Comparison of ENCODE assay signal across 1 cellular context in the genomic region with DNA sequence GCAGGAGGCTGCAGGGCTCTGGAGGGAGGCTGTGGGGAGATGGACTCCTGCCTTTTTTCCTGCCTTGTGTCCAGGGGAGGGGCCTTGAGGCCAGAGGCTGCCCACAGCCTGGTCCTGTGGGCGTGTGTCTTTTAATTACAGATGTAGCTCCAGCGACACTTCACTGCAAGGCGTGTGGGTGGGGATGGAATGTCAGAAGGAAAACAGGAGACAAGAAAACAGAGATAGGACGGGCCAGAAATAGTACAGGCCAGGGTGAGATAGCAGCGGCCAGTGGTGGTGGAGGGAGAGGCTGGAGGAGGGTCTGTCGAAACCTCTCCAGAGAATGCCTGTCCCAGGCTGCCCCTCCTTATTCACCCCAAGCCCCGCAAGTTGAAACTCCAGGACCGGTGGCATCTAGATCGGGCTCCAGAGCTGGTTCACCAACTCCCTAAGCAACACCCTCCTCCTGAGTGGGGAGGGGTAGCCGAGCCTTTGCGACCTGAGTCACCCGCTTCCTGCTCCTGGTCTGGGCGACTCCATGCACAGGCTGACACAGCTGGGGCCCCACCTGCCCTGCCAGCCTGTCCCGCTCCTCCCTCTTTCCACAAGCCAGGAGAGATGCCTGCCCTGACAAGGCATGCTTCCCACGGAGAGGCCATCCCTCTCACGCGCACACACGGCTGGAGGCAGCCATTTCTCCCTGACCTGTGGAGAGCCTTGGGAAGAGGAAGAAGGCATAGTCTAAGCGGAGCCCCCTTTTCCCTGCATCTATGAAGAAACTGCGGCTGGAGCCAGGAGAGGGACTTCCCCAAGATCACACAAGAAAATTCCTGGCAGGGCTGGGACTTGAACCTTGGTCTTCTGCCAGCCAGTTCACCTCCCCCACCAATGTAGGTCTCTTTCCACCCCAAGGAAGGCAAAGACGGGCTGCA.
A peak's percentile ranks its signal among the peaks of the same experiment; 100 is the strongest.
TF ChIP-seq lines count a peak whose summit lies in the region.

No MANE protein-coding gene starts in this region.

TF ChIP-seq in K562, 482 proteins besides CTCF, POLR2A, EP300 and RAD21 (continued from another document and continues in another):
- TF ChIP-seq ARID1B (IDR thresholded peaks at IDR 0.05) = peak; percentile 84
- no peak for TF ChIP-seq ZNF347 (CRISPR knock-in tag; IDR thresholded peaks at IDR 0.05; ENCODE audit: low read depth)
- peak; percentile 85 for TF ChIP-seq DPF2 (IDR thresholded peaks at IDR 0.05)
- TF ChIP-seq POLR2AphosphoS2 (IDR thresholded peaks at IDR 0.05; ENCODE audit: low read length) = no peak
- no peak for TF ChIP-seq HMG20B (CRISPR knock-in tag; IDR thresholded peaks at IDR 0.05)
- TF ChIP-seq, protein P1, sequence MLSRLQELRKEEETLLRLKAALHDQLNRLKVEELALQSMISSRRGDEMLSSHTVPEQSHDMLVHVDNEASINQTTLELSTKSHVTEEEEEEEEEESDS (CRISPR knock-in tag; IDR thresholded peaks at IDR 0.05) = no peak
- TF ChIP-seq, protein P2, sequence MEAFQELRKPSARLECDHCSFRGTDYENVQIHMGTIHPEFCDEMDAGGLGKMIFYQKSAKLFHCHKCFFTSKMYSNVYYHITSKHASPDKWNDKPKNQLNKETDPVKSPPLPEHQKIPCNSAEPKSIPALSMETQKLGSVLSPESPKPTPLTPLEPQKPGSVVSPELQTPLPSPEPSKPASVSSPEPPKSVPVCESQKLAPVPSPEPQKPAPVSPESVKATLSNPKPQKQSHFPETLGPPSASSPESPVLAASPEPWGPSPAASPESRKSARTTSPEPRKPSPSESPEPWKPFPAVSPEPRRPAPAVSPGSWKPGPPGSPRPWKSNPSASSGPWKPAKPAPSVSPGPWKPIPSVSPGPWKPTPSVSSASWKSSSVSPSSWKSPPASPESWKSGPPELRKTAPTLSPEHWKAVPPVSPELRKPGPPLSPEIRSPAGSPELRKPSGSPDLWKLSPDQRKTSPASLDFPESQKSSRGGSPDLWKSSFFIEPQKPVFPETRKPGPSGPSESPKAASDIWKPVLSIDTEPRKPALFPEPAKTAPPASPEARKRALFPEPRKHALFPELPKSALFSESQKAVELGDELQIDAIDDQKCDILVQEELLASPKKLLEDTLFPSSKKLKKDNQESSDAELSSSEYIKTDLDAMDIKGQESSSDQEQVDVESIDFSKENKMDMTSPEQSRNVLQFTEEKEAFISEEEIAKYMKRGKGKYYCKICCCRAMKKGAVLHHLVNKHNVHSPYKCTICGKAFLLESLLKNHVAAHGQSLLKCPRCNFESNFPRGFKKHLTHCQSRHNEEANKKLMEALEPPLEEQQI (IDR thresholded peaks at IDR 0.05) = no peak
- TF ChIP-seq SMC3 (conservative IDR thresholded peaks at IDR 0.05; ENCODE audit: insufficient read depth, low read depth, low read length) = no peak
- TF ChIP-seq, protein P3, sequence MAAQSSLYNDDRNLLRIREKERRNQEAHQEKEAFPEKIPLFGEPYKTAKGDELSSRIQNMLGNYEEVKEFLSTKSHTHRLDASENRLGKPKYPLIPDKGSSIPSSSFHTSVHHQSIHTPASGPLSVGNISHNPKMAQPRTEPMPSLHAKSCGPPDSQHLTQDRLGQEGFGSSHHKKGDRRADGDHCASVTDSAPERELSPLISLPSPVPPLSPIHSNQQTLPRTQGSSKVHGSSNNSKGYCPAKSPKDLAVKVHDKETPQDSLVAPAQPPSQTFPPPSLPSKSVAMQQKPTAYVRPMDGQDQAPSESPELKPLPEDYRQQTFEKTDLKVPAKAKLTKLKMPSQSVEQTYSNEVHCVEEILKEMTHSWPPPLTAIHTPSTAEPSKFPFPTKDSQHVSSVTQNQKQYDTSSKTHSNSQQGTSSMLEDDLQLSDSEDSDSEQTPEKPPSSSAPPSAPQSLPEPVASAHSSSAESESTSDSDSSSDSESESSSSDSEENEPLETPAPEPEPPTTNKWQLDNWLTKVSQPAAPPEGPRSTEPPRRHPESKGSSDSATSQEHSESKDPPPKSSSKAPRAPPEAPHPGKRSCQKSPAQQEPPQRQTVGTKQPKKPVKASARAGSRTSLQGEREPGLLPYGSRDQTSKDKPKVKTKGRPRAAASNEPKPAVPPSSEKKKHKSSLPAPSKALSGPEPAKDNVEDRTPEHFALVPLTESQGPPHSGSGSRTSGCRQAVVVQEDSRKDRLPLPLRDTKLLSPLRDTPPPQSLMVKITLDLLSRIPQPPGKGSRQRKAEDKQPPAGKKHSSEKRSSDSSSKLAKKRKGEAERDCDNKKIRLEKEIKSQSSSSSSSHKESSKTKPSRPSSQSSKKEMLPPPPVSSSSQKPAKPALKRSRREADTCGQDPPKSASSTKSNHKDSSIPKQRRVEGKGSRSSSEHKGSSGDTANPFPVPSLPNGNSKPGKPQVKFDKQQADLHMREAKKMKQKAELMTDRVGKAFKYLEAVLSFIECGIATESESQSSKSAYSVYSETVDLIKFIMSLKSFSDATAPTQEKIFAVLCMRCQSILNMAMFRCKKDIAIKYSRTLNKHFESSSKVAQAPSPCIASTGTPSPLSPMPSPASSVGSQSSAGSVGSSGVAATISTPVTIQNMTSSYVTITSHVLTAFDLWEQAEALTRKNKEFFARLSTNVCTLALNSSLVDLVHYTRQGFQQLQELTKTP (IDR thresholded peaks at IDR 0.05; ENCODE audit: low read depth in 1 of 2, partially characterized antibody in 2 of 2) = peak in 1 of 2 experiments; percentile 39
- TF ChIP-seq ZFP36 (IDR thresholded peaks at IDR 0.05; ENCODE audit: low read depth, low read length, partially characterized antibody) = no peak
- no peak for TF ChIP-seq NCOA6 (IDR thresholded peaks at IDR 0.05)
- TF ChIP-seq SRSF3 (IDR thresholded peaks at IDR 0.05; ENCODE audit: insufficient read depth, low read length) = no peak
- TF ChIP-seq E2F3 (CRISPR knock-in tag; IDR thresholded peaks at IDR 0.05) = no peak
- TF ChIP-seq CHD1 (IDR thresholded peaks at IDR 0.05; ENCODE audit: low read length) = no peak
- peak in 1 of 2 experiments; percentile 82; a peak in 3 of 4 replicates for TF ChIP-seq TEAD1 (CRISPR knock-in tag; IDR thresholded peaks at IDR 0.05)
- no peak for TF ChIP-seq PTTG1 (tag; IDR thresholded peaks at IDR 0.05; ENCODE audit: low read depth)
- peak; percentile 38 for TF ChIP-seq POLR2B (IDR thresholded peaks at IDR 0.05; ENCODE audit: low read depth, partially characterized antibody)
- no peak for TF ChIP-seq NCOA4 (IDR thresholded peaks at IDR 0.05; ENCODE audit: partially characterized antibody)
- no peak for TF ChIP-seq ZNF76 (CRISPR knock-in tag; IDR thresholded peaks at IDR 0.05; ENCODE audit: borderline replicate concordance)
- TF ChIP-seq, protein P4, sequence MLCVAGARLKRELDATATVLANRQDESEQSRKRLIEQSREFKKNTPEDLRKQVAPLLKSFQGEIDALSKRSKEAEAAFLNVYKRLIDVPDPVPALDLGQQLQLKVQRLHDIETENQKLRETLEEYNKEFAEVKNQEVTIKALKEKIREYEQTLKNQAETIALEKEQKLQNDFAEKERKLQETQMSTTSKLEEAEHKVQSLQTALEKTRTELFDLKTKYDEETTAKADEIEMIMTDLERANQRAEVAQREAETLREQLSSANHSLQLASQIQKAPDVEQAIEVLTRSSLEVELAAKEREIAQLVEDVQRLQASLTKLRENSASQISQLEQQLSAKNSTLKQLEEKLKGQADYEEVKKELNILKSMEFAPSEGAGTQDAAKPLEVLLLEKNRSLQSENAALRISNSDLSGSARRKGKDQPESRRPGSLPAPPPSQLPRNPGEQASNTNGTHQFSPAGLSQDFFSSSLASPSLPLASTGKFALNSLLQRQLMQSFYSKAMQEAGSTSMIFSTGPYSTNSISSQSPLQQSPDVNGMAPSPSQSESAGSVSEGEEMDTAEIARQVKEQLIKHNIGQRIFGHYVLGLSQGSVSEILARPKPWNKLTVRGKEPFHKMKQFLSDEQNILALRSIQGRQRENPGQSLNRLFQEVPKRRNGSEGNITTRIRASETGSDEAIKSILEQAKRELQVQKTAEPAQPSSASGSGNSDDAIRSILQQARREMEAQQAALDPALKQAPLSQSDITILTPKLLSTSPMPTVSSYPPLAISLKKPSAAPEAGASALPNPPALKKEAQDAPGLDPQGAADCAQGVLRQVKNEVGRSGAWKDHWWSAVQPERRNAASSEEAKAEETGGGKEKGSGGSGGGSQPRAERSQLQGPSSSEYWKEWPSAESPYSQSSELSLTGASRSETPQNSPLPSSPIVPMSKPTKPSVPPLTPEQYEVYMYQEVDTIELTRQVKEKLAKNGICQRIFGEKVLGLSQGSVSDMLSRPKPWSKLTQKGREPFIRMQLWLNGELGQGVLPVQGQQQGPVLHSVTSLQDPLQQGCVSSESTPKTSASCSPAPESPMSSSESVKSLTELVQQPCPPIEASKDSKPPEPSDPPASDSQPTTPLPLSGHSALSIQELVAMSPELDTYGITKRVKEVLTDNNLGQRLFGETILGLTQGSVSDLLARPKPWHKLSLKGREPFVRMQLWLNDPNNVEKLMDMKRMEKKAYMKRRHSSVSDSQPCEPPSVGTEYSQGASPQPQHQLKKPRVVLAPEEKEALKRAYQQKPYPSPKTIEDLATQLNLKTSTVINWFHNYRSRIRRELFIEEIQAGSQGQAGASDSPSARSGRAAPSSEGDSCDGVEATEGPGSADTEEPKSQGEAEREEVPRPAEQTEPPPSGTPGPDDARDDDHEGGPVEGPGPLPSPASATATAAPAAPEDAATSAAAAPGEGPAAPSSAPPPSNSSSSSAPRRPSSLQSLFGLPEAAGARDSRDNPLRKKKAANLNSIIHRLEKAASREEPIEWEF (CRISPR knock-in tag; IDR thresholded peaks at IDR 0.05) = no peak
- TF ChIP-seq TAF1 (IDR thresholded peaks at IDR 0.05; ENCODE audit: control insufficient read depth, extremely low read depth, insufficient read depth, low read length, severe bottlenecking) = peak; percentile 34
- no peak for TF ChIP-seq MYBL2 (IDR thresholded peaks at IDR 0.05; ENCODE audit: low read depth)
- TF ChIP-seq MYBL2 (CRISPR knock-in tag; IDR thresholded peaks at IDR 0.05; ENCODE audit: borderline replicate concordance) = no peak
- TF ChIP-seq CBFA2T2 (conservative IDR thresholded peaks at IDR 0.05) = peak; percentile 71; the same call in 1 of the 2 replicates
- peak; percentile 43 for TF ChIP-seq ELF1 (tag; IDR thresholded peaks at IDR 0.05)
- TF ChIP-seq TAF15 (IDR thresholded peaks at IDR 0.05; ENCODE audit: low read depth, low read length) = no peak
- TF ChIP-seq, protein P5, sequence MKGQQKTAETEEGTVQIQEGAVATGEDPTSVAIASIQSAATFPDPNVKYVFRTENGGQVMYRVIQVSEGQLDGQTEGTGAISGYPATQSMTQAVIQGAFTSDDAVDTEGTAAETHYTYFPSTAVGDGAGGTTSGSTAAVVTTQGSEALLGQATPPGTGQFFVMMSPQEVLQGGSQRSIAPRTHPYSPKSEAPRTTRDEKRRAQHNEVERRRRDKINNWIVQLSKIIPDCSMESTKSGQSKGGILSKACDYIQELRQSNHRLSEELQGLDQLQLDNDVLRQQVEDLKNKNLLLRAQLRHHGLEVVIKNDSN (CRISPR knock-in tag; IDR thresholded peaks at IDR 0.05) = no peak
- TF ChIP-seq NFIX (CRISPR knock-in tag; IDR thresholded peaks at IDR 0.05; ENCODE audit: low read depth) = no peak
- TF ChIP-seq HNRNPL (IDR thresholded peaks at IDR 0.05; ENCODE audit: low read depth, low read length) = peak; percentile 49; the same call in 1 of the 2 replicates
